19 cellular contexts compared by ENCODE assay signal in genomic region chr2:54461251-54461650, GRCh38. TPM values are rescaled to one million over a fixed set of nuclear protein-coding genes. Genes with fewer than 3 reads are reported as not detected.
DNase-seq lines count a peak whose midpoint lies in the region; ATAC-seq and TF ChIP-seq lines count a peak whose summit lies in the region.
"Had no signal": no experiment of that assay in that cellular context is flagged by ENCODE, and none has a peak within 500 bp of the region (broad histone marks: within the 10 kb centered on the region; RNA-seq: fewer than 3 reads in every experiment).

No MANE protein-coding gene starts in this region.

- CTCF ChIA-PET in HEK293 (lab: Yijun Ruan, JAX), result no interaction called here

- ATAC-seq in GM18867 (IDR thresholded peaks at IDR 0.05; ENCODE audit: unreplicated experiment), result no peak
- ATAC-seq: pancreas, WTC11 had no signal

- peaks cover 8% of the 10 kb centered on the region for H3K27me3 Mint-ChIP-seq in glutamatergic neuron (ENCODE audit: unreplicated experiment)

- H3K36me3 ChIP-seq in HEK293 (ENCODE audit: control insufficient read depth in 2 of 2, insufficient read depth in 1 of 2, low read length in 2 of 2) (no peaks in the 10 kb centered on the region; a peak in 1 of 3 replicates), skeletal muscle satellite cell (ENCODE audit: insufficient read depth, low read length) (no peaks in the 10 kb centered on the region)
- H3K36me3 ChIP-seq: pancreas had no signal

- H3K36me3 Mint-ChIP-seq in glutamatergic neuron (ENCODE audit: unreplicated experiment), result no peaks in the 10 kb centered on the region
- H3K36me3 Mint-ChIP-seq: WTC11 had no signal

- H3K4me3 Mint-ChIP-seq in glutamatergic neuron (ENCODE audit: unreplicated experiment), result peak overlapping the region; percentile 51
- H3K4me3 Mint-ChIP-seq: CD14-positive monocyte, WTC11 had no signal

- H3K4me1 ChIP-seq in HEK293 (ENCODE audit: control insufficient read depth, insufficient read depth, low read length) (peaks cover 16% of the 10 kb centered on the region), skeletal muscle satellite cell (ENCODE audit: control insufficient read depth, insufficient read depth, low read length) (peaks cover 31% of the 10 kb centered on the region)

- H3K9me3 ChIP-seq in HEK293 (ENCODE audit: control insufficient read depth, insufficient read depth, low read depth, low read length) (no peaks in the 10 kb centered on the region), skeletal muscle satellite cell (replicated peaks; ENCODE audit: low read length) (no peaks in the 10 kb centered on the region)
- H3K9me3 ChIP-seq: pancreas, SJCRH30 had no signal

- peaks cover 39% of the 10 kb centered on the region for H3K4me1 Mint-ChIP-seq in glutamatergic neuron (ENCODE audit: low read depth, unreplicated experiment)

- no peak overlapping the region for H3K9ac ChIP-seq in skeletal muscle satellite cell (ENCODE audit: low read depth, low read length)

- DNase-seq in amniotic epithelial cell (ENCODE audit: low read depth), result peak; percentile 60
- no peak for DNase-seq in glutamatergic neuron
- DNase-seq in activated CD8-positive, alpha-beta memory T cell treated with anti-CD3 and anti-CD28 coated beads, Interleukin-2, amount 50 U/mL, for 48 hours, result no peak
- DNase-seq in HK-2 (ENCODE audit: unreplicated experiment), result no peak
- no peak for DNase-seq in D341Med (ENCODE audit: low spot score)
- DNase-seq: activated T-cell treated with anti-CD3 and anti-CD28 coated beads for 4 hours; amygdala; effector CD4-positive, alpha-beta T cell; H7; NCI-H1092; pancreas; stimulated activated CD4-positive, alpha-beta T cell treated with anti-CD3 and anti-CD28 coated beads, Interleukin-2, amount 100 ng/mL, for 48 hours; stimulated activated naive CD4-positive, alpha-beta T cell had no signal

- peaks cover 7% of the 10 kb centered on the region for H3K9me3 Mint-ChIP-seq in glutamatergic neuron (ENCODE audit: unreplicated experiment)
- H3K9me3 Mint-ChIP-seq: WTC11 had no signal

- POLR2A ChIA-PET in HEK293 (lab: Yijun Ruan, JAX), result no interaction called here

- H3K27ac Mint-ChIP-seq in glutamatergic neuron (ENCODE audit: unreplicated experiment), result peak overlapping the region; percentile 19
- H3K27ac Mint-ChIP-seq: CD14-positive monocyte, WTC11 had no signal

- H3K27me3 ChIP-seq in skeletal muscle satellite cell (ENCODE audit: control insufficient read depth, insufficient read depth, low read length), result no peaks in the 10 kb centered on the region
- H3K27me3 ChIP-seq: pancreas, SJCRH30 had no signal

- TF ChIP-seq CTCF in HEK293 (tag by site-specific recombination; IDR thresholded peaks at IDR 0.05) (no peak), glutamatergic neuron (IDR thresholded peaks at IDR 0.05; ENCODE audit: partially characterized antibody, unreplicated experiment) (no peak)

- H3K4me3 ChIP-seq in HEK293 (ENCODE audit: low read depth, low read length), result no peak overlapping the region
- no peak overlapping the region for H3K4me3 ChIP-seq in skeletal muscle satellite cell (ENCODE audit: low read length)
- H3K4me3 ChIP-seq: pancreas, SJCRH30 had no signal

- H3K27ac ChIP-seq in HEK293 (ENCODE audit: extremely low read depth, low read depth, low read length), result no peak overlapping the region
- H3K27ac ChIP-seq: pancreas, SJCRH30 had no signal

- H3K4me2 ChIP-seq in skeletal muscle satellite cell (ENCODE audit: low read length), result peak overlapping the region; percentile 16

TF ChIP-seq in HEK293, 187 proteins besides CTCF, POLR2A, EP300 and RAD21:
- no peak for TF ChIP-seq HOXD13 (CRISPR knock-in tag; IDR thresholded peaks at IDR 0.05; ENCODE audit: borderline replicate concordance)
- TF ChIP-seq ZNF146 (tag by site-specific recombination; IDR thresholded peaks at IDR 0.05), result 0 out of 2 replicates have a peak, but pooled peaks have one; percentile 19
TF ChIP-seq in HEK293: peak in this region for 1.

RNA-seq across cellular contexts. Expression of gene SPTBN1, which starts 5.1 kb away (rescaled TPM):
- total RNA-seq in glutamatergic neuron (ENCODE audit: unreplicated experiment), result 385 TPM
- 214 and 220 TPM in 2 replicates for total RNA-seq in skeletal muscle satellite cell (2012; rRNA removed)
